ENCODE assay signal across 9 cellular contexts in genomic region chr12:7642876-7643309, GRCh38. TPM values are rescaled to one million over a fixed set of nuclear protein-coding genes. Genes with fewer than 3 reads are reported as not detected.
DNase-seq lines count a peak whose midpoint lies in the region; ATAC-seq and TF ChIP-seq lines count a peak whose summit lies in the region.
"Had no signal": no experiment of that assay in that cellular context is flagged by ENCODE, and none has a peak within 500 bp of the region (broad histone marks: within the 10 kb centered on the region; RNA-seq: fewer than 3 reads in every experiment).

No MANE protein-coding gene starts in this region.

- H3K4me3 ChIP-seq in CD8-positive, alpha-beta T cell (ENCODE audit: low read depth, low read length), result no peak overlapping the region
- no peak overlapping the region for H3K4me3 ChIP-seq in HCT116 (replicated peaks in 1 of 2; ENCODE audit: low read depth in 1 of 2, low read length in 2 of 2)

- no peak for DNase-seq in CD8-positive, alpha-beta T cell
- peak; percentile 22 for DNase-seq in HCT116 (ENCODE audit: low read depth, low spot score)
- DNase-seq in islet precursor cell, result peak; percentile 59
- DNase-seq in natural killer cell treated with Interleukin-12 subunit alpha and Interleukin-12 subunit beta and Interleukin-15 and Interleukin-18, amount 100 ng/mL, for 72 hours (ENCODE audit: low spot score), result no peak
- no peak for DNase-seq in cerebellum (ENCODE audit: low spot score)
- DNase-seq: natural killer cell had no signal

- no peaks in the 10 kb centered on the region for H3K9me2 ChIP-seq in HCT116 (ENCODE audit: insufficient read depth)

- H3K27ac Mint-ChIP-seq in CD8-positive, alpha-beta T cell, result no peak overlapping the region
- no peak overlapping the region for H3K27ac Mint-ChIP-seq in natural killer cell treated with Interleukin-12 subunit alpha and Interleukin-12 subunit beta and Interleukin-15 and Interleukin-18, amount 100 ng/mL, for 72 hours
- H3K27ac Mint-ChIP-seq: natural killer cell had no signal

- peaks cover 38% of the 10 kb centered on the region for H3K4me1 Mint-ChIP-seq in CD8-positive, alpha-beta T cell (ENCODE audit: low read depth)
- H3K4me1 Mint-ChIP-seq in natural killer cell treated with Interleukin-12 subunit alpha and Interleukin-12 subunit beta and Interleukin-15 and Interleukin-18, amount 100 ng/mL, for 72 hours (ENCODE audit: low read depth in 2 of 2), result peaks cover 5 to 13% of the 10 kb centered on the region in 2 donors

- H3K9me3 Mint-ChIP-seq in CD8-positive, alpha-beta T cell, result no peaks in the 10 kb centered on the region
- no peaks in the 10 kb centered on the region for H3K9me3 Mint-ChIP-seq in natural killer cell treated with Interleukin-12 subunit alpha and Interleukin-12 subunit beta and Interleukin-15 and Interleukin-18, amount 100 ng/mL, for 72 hours
- H3K9me3 Mint-ChIP-seq: natural killer cell had no signal

- peak; percentile 82 for TF ChIP-seq RAD21 in HCT116 (IDR thresholded peaks at IDR 0.05; ENCODE audit: low read depth)

- H3K9me3 ChIP-seq in CD8-positive, alpha-beta T cell (ENCODE audit: low read length), result no peaks in the 10 kb centered on the region
- H3K9me3 ChIP-seq in HCT116 (ENCODE audit: control insufficient read depth in 1 of 2, insufficient read depth in 1 of 2, low read depth in 1 of 2, low read length in 2 of 2), result no peaks in the 10 kb centered on the region

- H3K36me3 ChIP-seq in CD8-positive, alpha-beta T cell (ENCODE audit: insufficient read depth, low read length), result no peaks in the 10 kb centered on the region
- no peaks in the 10 kb centered on the region for H3K36me3 ChIP-seq in HCT116 (ENCODE audit: control insufficient read depth in 1 of 2, insufficient read depth in 2 of 2, low read length in 2 of 2)

- intact Hi-C loops in CD8-positive, alpha-beta T cell (cut with DNase I, micrococcal nuclease), result no loop called here
- intact Hi-C loops in HCT116 (cut with micrococcal nuclease), result loop anchor here (2.0 kb wide), 1 partner anchor 352 kb away; no protein-coding TSS in a partner anchor

- no peak overlapping the region for H3K27ac ChIP-seq in CD8-positive, alpha-beta T cell (ENCODE audit: low read depth, low read length)
- H3K27ac ChIP-seq in HCT116 (ENCODE audit: low read depth, low read length) (no peak overlapping the region), VCaP (no peak overlapping the region)

- POLR2A ChIA-PET in CD8-positive, alpha-beta T cell (lab: Charles Lee), result interaction anchor here (1.6 kb wide), 1 partner anchor 11 kb away, joined by 4 read pairs; no protein-coding TSS in a partner anchor
- POLR2A ChIA-PET in HCT116 (lab: Charles Lee), result interaction anchor here (0.8 kb wide), 1 partner anchor 163 kb away, joined by 4 read pairs; no protein-coding TSS in a partner anchor

- peak; percentile 20 for TF ChIP-seq CTCF in CD8-positive, alpha-beta T cell (IDR thresholded peaks at IDR 0.05)
- TF ChIP-seq CTCF in HCT116 (IDR thresholded peaks at IDR 0.05 in 2 of 3, conservative IDR thresholded peaks at IDR 0.05 in 1 of 3; ENCODE audit: borderline replicate concordance in 1 of 3, insufficient read depth in 1 of 3, low read depth in 2 of 3, low read length in 2 of 3) (peak; percentile 65 to 84 (median 76); a peak in 5 of 6 replicates), VCaP (conservative IDR thresholded peaks at IDR 0.05) (peak; percentile 78)

- no TSS peak for BruUV-seq in HCT116 (replicated peaks; lab: Mats Ljungman, UMichigan)

- CTCF ChIA-PET in CD8-positive, alpha-beta T cell (lab: Charles Lee), result interaction anchor here (0.9 to 7.5 kb wide), 10 partner anchors 11 to 436 kb away, joined by 3 to 67 read pairs (median 4); no protein-coding TSS in a partner anchor
- CTCF ChIA-PET in HCT116 (lab: Charles Lee), result interaction anchor here (0.6 to 3.0 kb wide), 11 partner anchors 9 to 435 kb away, joined by 3 to 22 read pairs (median 3); no protein-coding TSS in a partner anchor

- no peak overlapping the region for H3K4me2 ChIP-seq in HCT116 (ENCODE audit: low read length)

- H3K4me1 ChIP-seq in CD8-positive, alpha-beta T cell (ENCODE audit: insufficient read depth, low read length), result peaks cover 32% of the 10 kb centered on the region
- peaks cover 0 to 7% of the 10 kb centered on the region in 2 experiments; a peak in 1 of 4 replicates for H3K4me1 ChIP-seq in HCT116 (ENCODE audit: control insufficient read depth in 1 of 2, insufficient read depth in 2 of 2, low read length in 2 of 2)

- H2AFZ ChIP-seq in HCT116 (ENCODE audit: low read depth, low read length, poor library complexity, severe bottlenecking), result no peak overlapping the region

- H4K20me1 ChIP-seq in HCT116 (ENCODE audit: insufficient read depth), result no peaks in the 10 kb centered on the region

- no peak for TF ChIP-seq POLR2A in HCT116 (IDR thresholded peaks at IDR 0.05; ENCODE audit: borderline replicate concordance, extremely low read depth, insufficient read depth, insufficient read length)

- RAD21 ChIA-PET in HCT116 (lab: Charles Lee; ENCODE audit: low non-redundant PET in 1 of 2, low total read pairs in 2 of 2, uncharacterized antibody in 2 of 2, unreplicated experiment in 2 of 2), result interaction anchor here in 1 of 2 experiments (1.0 kb wide), 1 partner anchor 164 kb away, joined by 3 read pairs; no protein-coding TSS in a partner anchor

- no peaks in the 10 kb centered on the region for H3K27me3 ChIP-seq in CD8-positive, alpha-beta T cell (ENCODE audit: insufficient read depth, low read length)
- H3K27me3 ChIP-seq in HCT116 (ENCODE audit: insufficient read depth, low read length), result no peaks in the 10 kb centered on the region

- no peaks in the 10 kb centered on the region for H3K36me3 Mint-ChIP-seq in CD8-positive, alpha-beta T cell
- H3K36me3 Mint-ChIP-seq in natural killer cell treated with Interleukin-12 subunit alpha and Interleukin-12 subunit beta and Interleukin-15 and Interleukin-18, amount 100 ng/mL, for 72 hours, result no peaks in the 10 kb centered on the region
- H3K36me3 Mint-ChIP-seq: natural killer cell had no signal

- ATAC-seq in CD8-positive, alpha-beta T cell, result no peak
- ATAC-seq in HCT116 (no peak), HG03457 (IDR thresholded peaks at IDR 0.05; ENCODE audit: unreplicated experiment) (no peak), HG03097 (IDR thresholded peaks at IDR 0.05; ENCODE audit: low FRiP score, unreplicated experiment) (no peak)
- ATAC-seq in natural killer cell treated with Interleukin-12 subunit alpha and Interleukin-12 subunit beta and Interleukin-15 and Interleukin-18, amount 100 ng/mL, for 72 hours, result no peak
- ATAC-seq: natural killer cell had no signal

- no peaks in the 10 kb centered on the region for H3K79me2 ChIP-seq in HCT116 (ENCODE audit: insufficient read depth, low read length)

- no peak overlapping the region for H3K9ac ChIP-seq in HCT116 (ENCODE audit: low read length)

- H3K27me3 Mint-ChIP-seq in CD8-positive, alpha-beta T cell (ENCODE audit: low read depth), result peaks cover 2% of the 10 kb centered on the region
- H3K27me3 Mint-ChIP-seq in natural killer cell treated with Interleukin-12 subunit alpha and Interleukin-12 subunit beta and Interleukin-15 and Interleukin-18, amount 100 ng/mL, for 72 hours, result peaks cover 7 to 9% of the 10 kb centered on the region in 2 donors

- H3K4me3 Mint-ChIP-seq in CD8-positive, alpha-beta T cell, result no peak overlapping the region
- no peak overlapping the region for H3K4me3 Mint-ChIP-seq in natural killer cell treated with Interleukin-12 subunit alpha and Interleukin-12 subunit beta and Interleukin-15 and Interleukin-18, amount 100 ng/mL, for 72 hours
- H3K4me3 Mint-ChIP-seq: natural killer cell had no signal

TF ChIP-seq in HCT116, 20 proteins besides CTCF, POLR2A, EP300 and RAD21:
- TF ChIP-seq EZH2 (IDR thresholded peaks at IDR 0.05) (no peak), CBX3 (IDR thresholded peaks at IDR 0.05; ENCODE audit: low read depth) (peak; percentile 91), EGR1 (IDR thresholded peaks at IDR 0.05; ENCODE audit: low read depth) (no peak), SIN3A (IDR thresholded peaks at IDR 0.05; ENCODE audit: low read depth) (no peak), SP1 (IDR thresholded peaks at IDR 0.05; ENCODE audit: low read depth) (no peak)
- TF ChIP-seq, protein P1, sequence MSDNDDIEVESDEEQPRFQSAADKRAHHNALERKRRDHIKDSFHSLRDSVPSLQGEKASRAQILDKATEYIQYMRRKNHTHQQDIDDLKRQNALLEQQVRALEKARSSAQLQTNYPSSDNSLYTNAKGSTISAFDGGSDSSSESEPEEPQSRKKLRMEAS (IDR thresholded peaks at IDR 0.05), result peak; percentile 60; the same call in 1 of the 2 replicates

RNA-seq across cellular contexts. Expression of gene APOBEC1, which starts 22.8 kb away (rescaled TPM):
- total RNA-seq in CD8-positive, alpha-beta T cell, result not detected
- not detected for total RNA-seq in HCT116 (2021; ENCODE audit: unreplicated experiment)
- polyA plus RNA-seq in HCT116 (2012), result not detected in 2 replicates
- total RNA-seq in natural killer cell treated with Interleukin-12 subunit alpha and Interleukin-12 subunit beta and Interleukin-15 and Interleukin-18, amount 100 ng/mL, for 72 hours, result not detected
- total RNA-seq in cerebellum, result not detected
- total RNA-seq: natural killer cell had no signal

RNA-seq across cellular contexts. Expression of gene GDF3, which starts 52.7 kb away (rescaled TPM):
- not detected for total RNA-seq in CD8-positive, alpha-beta T cell
- total RNA-seq in HCT116 (2021; ENCODE audit: unreplicated experiment) (not detected), cerebellum (not detected)
- polyA plus RNA-seq in HCT116 (2012), result not detected in 2 replicates
- not detected for total RNA-seq in natural killer cell treated with Interleukin-12 subunit alpha and Interleukin-12 subunit beta and Interleukin-15 and Interleukin-18, amount 100 ng/mL, for 72 hours
- total RNA-seq: natural killer cell had no signal

Comparison
In these comparisons a context has a peak if more than half of its experiments do, and no peak if none do; other contexts are left out.
1. DNase-seq: peak in HCT116 (single experiment) and islet precursor cell (single experiment); none in CD8-positive, alpha-beta T cell (0 of 7), natural killer cell treated with Interleukin-12 subunit alpha and Interleukin-12 subunit beta and Interleukin-15 and Interleukin-18, amount 100 ng/mL, for 72 hours (single experiment) and cerebellum (single experiment).
2. CTCF ChIP-seq: peak in every context shown above with its lines; median percentile 78 in VCaP; 76 in HCT116; 20 in CD8-positive, alpha-beta T cell.